ENCODE assay signal across 1 cellular context in genomic region chr14:35346738-35347322, GRCh38.
TF ChIP-seq lines count a peak whose summit lies in the region.

No MANE protein-coding gene starts in this region.

TF ChIP-seq in GM23338, 12 proteins besides CTCF, POLR2A, EP300 and RAD21 (continued from another document):
- TF ChIP-seq ZNF462 (CRISPR knock-in tag; IDR thresholded peaks at IDR 0.05) (no peak), POLR2AphosphoS5 (IDR thresholded peaks at IDR 0.05; ENCODE audit: low read depth) (no peak), STAT1 (IDR thresholded peaks at IDR 0.05; ENCODE audit: unreplicated experiment) (no peak), ETS1 (IDR thresholded peaks at IDR 0.05) (no peak), JUNB (IDR thresholded peaks at IDR 0.05; ENCODE audit: unreplicated experiment) (no peak), REST (IDR thresholded peaks at IDR 0.05; ENCODE audit: unreplicated experiment) (no peak), EZH2 (IDR thresholded peaks at IDR 0.05; ENCODE audit: low read depth, unreplicated experiment) (no peak), ZNF331 (CRISPR knock-in tag; IDR thresholded peaks at IDR 0.05; ENCODE audit: low read depth) (no peak), NANOG (IDR thresholded peaks at IDR 0.05; ENCODE audit: borderline replicate concordance) (no peak)
